In genomic region chr12:124567035-124567672, GRCh38 we compare ENCODE assay signal across 8 cellular contexts. TPM values are rescaled to one million over a fixed set of nuclear protein-coding genes. Genes with fewer than 3 reads are reported as not detected.
DNase-seq lines count a peak whose midpoint lies in the region; ATAC-seq, FAIRE-seq and TF ChIP-seq lines count a peak whose summit lies in the region.

Gene NCOR2 (minus strand): TSS chr12:124567612. CDS start chr12:124495251, 72,361 bp downstream.

- H3K4me3 ChIP-seq in body of pancreas (peak within 1 kb of the TSS; percentile 74 to 94), keratinocyte (ENCODE audit: control insufficient read depth in 2 of 3, extremely low read depth in 1 of 3, insufficient read depth in 2 of 3, low read depth in 1 of 3, low read length in 3 of 3) (peak within 1 kb of the TSS; percentile 64 to 97 (median 94))

- peaks cover 3% of the 10 kb centered on the region for H3K9me1 ChIP-seq in keratinocyte (ENCODE audit: control insufficient read depth, extremely low read depth, insufficient read depth, low read length)

- TF ChIP-seq POLR2A in body of pancreas (IDR thresholded peaks at IDR 0.05), result no peak

- no peak for FAIRE-seq in keratinocyte (lab: Jason Lieb, UNC)

- no peaks in the 10 kb centered on the region for H3K36me3 ChIP-seq in body of pancreas (replicated peaks in 1 of 2; ENCODE audit: insufficient read depth in 1 of 2, low read depth in 2 of 2)
- H3K36me3 ChIP-seq in keratinocyte (ENCODE audit: control insufficient read depth in 2 of 2, extremely low read depth in 1 of 2, insufficient read depth in 2 of 2, low read length in 2 of 2), result peaks cover 0 to 6% of the 10 kb centered on the region in 2 experiments

- H3K9ac ChIP-seq in keratinocyte (ENCODE audit: control insufficient read depth, extremely low read depth, insufficient read depth, low read length), result peak within 1 kb of the TSS; percentile 92

- DNase-seq in 8988T, result peak; percentile 78
- DNase-seq in body of pancreas, result peak in 1 of 4 donors; percentile 35
- no peak for DNase-seq in keratinocyte (ENCODE audit: low read depth, low spot score)
- DNase-seq in stimulated activated CD4-positive, alpha-beta T cell treated with anti-CD3 and anti-CD28 coated beads, Interleukin-1b, Interleukin-23, amount 100 ng/mL, for 48 hours, result peak; percentile 39

- intact Hi-C loops in T-helper 2 cell treated with Interferon-gamma antibody and Interleukin-4, amounts not matched to agents 100 ng/mL and 5 ng/mL, for 36 hours (cut with micrococcal nuclease), result loop anchor here (2.0 to 5.0 kb wide), 4 partner anchors 114 to 295 kb away; partner anchors contain the start of gene SCARB1
- intact Hi-C loops in body of pancreas (cut with DNase I), result loop anchor here (5.0 kb wide), 1 partner anchor 40 kb away; no protein-coding TSS in a partner anchor

- H3K9me3 ChIP-seq in body of pancreas (no peaks in the 10 kb centered on the region), keratinocyte (ENCODE audit: control insufficient read depth, low read depth, low read length) (no peaks in the 10 kb centered on the region)

- H2AFZ ChIP-seq in keratinocyte (ENCODE audit: control insufficient read depth, low read length), result peak within 1 kb of the TSS; percentile 62

- peak within 1 kb of the TSS; percentile 68 to 97 (median 94) for H3K27ac ChIP-seq in body of pancreas
- H3K27ac ChIP-seq in keratinocyte (ENCODE audit: control insufficient read depth, insufficient read depth, low read length), result peak within 1 kb of the TSS; percentile 85

- H3K27me3 ChIP-seq in body of pancreas (no peaks in the 10 kb centered on the region), keratinocyte (ENCODE audit: control insufficient read depth, extremely low read depth, insufficient read depth, low read length) (no peaks in the 10 kb centered on the region)

- H3K4me1 ChIP-seq in body of pancreas (peaks cover 53% of the 10 kb centered on the region), keratinocyte (ENCODE audit: control insufficient read depth, extremely low read depth, insufficient read depth, low read length) (peaks cover 36% of the 10 kb centered on the region)

- dilution Hi-C loops in keratinocyte (cut with MboI; ENCODE audit: extremely low pct_ligation_motif_present, low sequenced_read_pairs), result no loop called here

- WGBS in body of pancreas, 2 donors, result 2% methylated on average over 57 of the region's 102 CpGs; no CpG with 5 or more reads in 1 of the 2 donors

- peak within 1 kb of the TSS; percentile 87 for H3K4me2 ChIP-seq in keratinocyte (ENCODE audit: control insufficient read depth, extremely low read depth, insufficient read depth, low read depth, low read length)

- ATAC-seq in GM19023 (IDR thresholded peaks at IDR 0.05; ENCODE audit: unreplicated experiment) (peak; percentile 32), HG03175 (IDR thresholded peaks at IDR 0.05; ENCODE audit: unreplicated experiment) (peak; percentile 29), body of pancreas (peak; percentile 20), GM18870 (IDR thresholded peaks at IDR 0.05; ENCODE audit: unreplicated experiment) (no peak)

- TF ChIP-seq CTCF in body of pancreas (IDR thresholded peaks at IDR 0.05) (no peak), keratinocyte (optimal IDR thresholded peaks at IDR 0.05 in 1 of 3, IDR thresholded peaks at IDR 0.05 in 1 of 3, conservative IDR thresholded peaks at IDR 0.05 in 1 of 3; ENCODE audit: extremely low read depth in 1 of 3, insufficient read depth in 2 of 3, low read length in 3 of 3) (no peak)

- H4K20me1 ChIP-seq in keratinocyte (ENCODE audit: control insufficient read depth, extremely low read depth, insufficient read depth, low read length), result peaks cover 30% of the 10 kb centered on the region

- H3K79me2 ChIP-seq in keratinocyte (ENCODE audit: control insufficient read depth, insufficient read depth, low read length), result peaks cover 46% of the 10 kb centered on the region

RNA-seq across cellular contexts. Expression of gene NCOR2, which starts in this region (rescaled TPM):
- total RNA-seq in T-helper 2 cell treated with Interferon-gamma antibody and Interleukin-4, amounts not matched to agents 100 ng/mL and 5 ng/mL, for 36 hours, result 100 and 103 TPM in 2 replicates
- 100 to 1,000 TPM in 1 of 2 donors, 10 to 100 TPM in 1; 53.7 to 397 TPM for total RNA-seq in body of pancreas
- 4.7 to 10.3 TPM (median 5.0 TPM) in 3 replicates for polyA plus RNA-seq in keratinocyte
- polyA plus RNA-seq in keratinocyte (2011; ENCODE audit: low read depth), result 31.0 TPM
- 6.5 and 20.0 TPM in 2 replicates for polyA plus RNA-seq in keratinocyte (2011; cell fraction: cytosol; rRNA removed)
- polyA plus RNA-seq in keratinocyte (2011; cell fraction: nucleus; rRNA removed), result 43.3 and 69.5 TPM in 2 replicates
- polyA plus RNA-seq in keratinocyte (2012; ENCODE audit: low replicate concordance), result 35.3 and 75.7 TPM in 2 replicates
- polyA minus RNA-seq in keratinocyte, result 19.3 to 59.5 TPM (median 23.6 TPM) in 3 replicates
- polyA minus RNA-seq in keratinocyte (2011; cell fraction: cytosol; rRNA and poly(A)+ RNA removed), result 40.7 TPM
- polyA minus RNA-seq in keratinocyte (2011; cell fraction: nucleus; rRNA and poly(A)+ RNA removed), result 50.3 and 64.5 TPM in 2 replicates
